1 cellular context compared by ENCODE assay signal in the genomic region with DNA sequence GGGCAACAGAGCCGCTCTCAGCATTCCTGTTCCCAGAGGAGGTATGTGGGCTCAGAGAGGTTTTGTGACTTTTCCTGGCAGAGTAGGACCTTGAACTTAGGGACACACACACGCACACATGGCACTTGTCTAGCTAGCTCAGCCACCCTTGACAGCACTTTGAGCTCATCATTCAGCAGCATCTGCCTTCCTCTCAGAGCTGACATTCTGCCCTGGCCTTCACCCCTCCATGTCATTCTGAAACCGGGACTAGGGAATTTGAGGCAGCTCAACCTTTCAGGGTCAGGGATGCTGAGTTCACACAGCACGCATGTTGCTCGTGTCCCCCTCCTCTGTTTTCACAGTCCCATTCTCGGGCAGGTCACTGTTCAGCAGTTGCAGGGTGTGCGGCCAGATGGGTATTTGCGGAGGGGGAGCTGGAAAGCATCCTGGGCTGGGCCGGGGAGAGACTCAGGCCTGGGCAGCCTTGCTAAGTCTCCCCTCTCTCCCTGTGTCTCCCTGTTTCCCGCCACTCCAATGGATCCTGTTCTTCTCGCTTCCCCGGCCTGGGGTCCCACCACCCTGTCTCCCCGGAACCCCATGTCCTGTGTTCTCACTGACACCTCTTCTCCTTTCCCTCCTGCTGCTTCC.
TF ChIP-seq lines count a peak whose summit lies in the region.

No MANE protein-coding gene starts in this region.

TF ChIP-seq in IMR-90, 13 proteins besides CTCF, POLR2A, EP300 and RAD21:
- TF ChIP-seq MXI1 (IDR thresholded peaks at IDR 0.05; ENCODE audit: borderline replicate concordance, low read depth, low read length) (no peak), MAFK (IDR thresholded peaks at IDR 0.05; ENCODE audit: low read depth, low read length) (no peak), NFE2L2 (IDR thresholded peaks at IDR 0.05; ENCODE audit: low read depth, low read length) (no peak), MAZ (IDR thresholded peaks at IDR 0.05; ENCODE audit: borderline replicate concordance, low read depth, low read length) (no peak), CHD1 (IDR thresholded peaks at IDR 0.05; ENCODE audit: low read depth, low read length) (no peak), RFX5 (IDR thresholded peaks at IDR 0.05; ENCODE audit: low read depth, low read length) (no peak), BHLHE40 (IDR thresholded peaks at IDR 0.05; ENCODE audit: low read depth, low read length) (no peak), CEBPB (IDR thresholded peaks at IDR 0.05; ENCODE audit: low read depth, low read length) (no peak), RCOR1 (IDR thresholded peaks at IDR 0.05; ENCODE audit: insufficient replicate concordance, low read length) (no peak), FOS (IDR thresholded peaks at IDR 0.05; ENCODE audit: low read depth, low read length) (no peak)
- TF ChIP-seq, protein P1, sequence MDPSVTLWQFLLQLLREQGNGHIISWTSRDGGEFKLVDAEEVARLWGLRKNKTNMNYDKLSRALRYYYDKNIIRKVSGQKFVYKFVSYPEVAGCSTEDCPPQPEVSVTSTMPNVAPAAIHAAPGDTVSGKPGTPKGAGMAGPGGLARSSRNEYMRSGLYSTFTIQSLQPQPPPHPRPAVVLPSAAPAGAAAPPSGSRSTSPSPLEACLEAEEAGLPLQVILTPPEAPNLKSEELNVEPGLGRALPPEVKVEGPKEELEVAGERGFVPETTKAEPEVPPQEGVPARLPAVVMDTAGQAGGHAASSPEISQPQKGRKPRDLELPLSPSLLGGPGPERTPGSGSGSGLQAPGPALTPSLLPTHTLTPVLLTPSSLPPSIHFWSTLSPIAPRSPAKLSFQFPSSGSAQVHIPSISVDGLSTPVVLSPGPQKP (IDR thresholded peaks at IDR 0.05; ENCODE audit: borderline replicate concordance, low read depth, low read length) = no peak
